In the genomic region with DNA sequence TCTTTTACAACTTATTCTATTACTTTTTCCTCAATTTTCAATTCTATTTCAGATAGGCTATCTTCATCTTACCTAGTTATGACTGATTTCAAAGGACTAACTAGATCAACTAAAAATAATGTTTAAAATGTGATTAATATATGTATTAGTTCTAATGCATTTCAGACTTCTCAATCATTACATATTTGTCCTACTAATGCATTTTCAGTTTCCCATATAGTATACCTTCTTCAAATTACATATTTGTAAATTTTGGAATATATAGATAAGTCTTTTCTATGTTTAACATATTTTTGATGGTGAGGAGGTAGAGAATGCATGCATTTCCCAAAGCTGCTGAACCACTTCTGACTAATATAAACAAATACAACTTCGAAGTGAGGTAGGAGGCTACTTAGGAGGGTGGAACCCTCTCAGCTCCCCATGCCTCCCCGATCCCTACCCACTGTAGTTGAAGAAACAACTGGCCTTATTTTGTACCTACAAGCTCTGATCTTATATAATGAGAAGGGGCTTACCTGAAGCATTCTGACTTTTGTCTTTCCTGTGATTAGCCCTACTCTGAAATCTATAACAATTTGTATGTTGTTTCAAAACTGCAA, we compare ENCODE assay signal across 8 cellular contexts. TPM values are rescaled to one million over a fixed set of nuclear protein-coding genes. Genes with fewer than 3 reads are reported as not detected.
A peak's percentile ranks its signal among the peaks of the same experiment; 100 is the strongest.
DNase-seq lines count a peak whose midpoint lies in the region; ATAC-seq and TF ChIP-seq lines count a peak whose summit lies in the region.

No MANE protein-coding gene starts in this region.

- H3K4me1 Mint-ChIP-seq in HFFc6 (ENCODE audit: low read depth) (peaks cover 51% of the 10 kb centered on the region), brain (peaks cover 59% of the 10 kb centered on the region)
- peaks cover 21 to 51% (median 43%) of the 10 kb centered on the region in 4 donors for H3K4me1 Mint-ChIP-seq in naive thymus-derived CD8-positive, alpha-beta T cell

- H3K9me3 Mint-ChIP-seq in HFFc6: no peaks in the 10 kb centered on the region
- no peaks in the 10 kb centered on the region for H3K9me3 Mint-ChIP-seq in brain
- no peaks in the 10 kb centered on the region for H3K9me3 Mint-ChIP-seq in naive thymus-derived CD8-positive, alpha-beta T cell

- H3K27me3 Mint-ChIP-seq in HFFc6 (ENCODE audit: insufficient read depth) (no peaks in the 10 kb centered on the region; the same call in 1 of the 2 replicates), brain (peaks cover 15% of the 10 kb centered on the region)
- no peaks in the 10 kb centered on the region for H3K27me3 Mint-ChIP-seq in naive thymus-derived CD8-positive, alpha-beta T cell

- H3K4me3 Mint-ChIP-seq in HFFc6 (peak overlapping the region; percentile 96), brain (peak overlapping the region; percentile 96 to 100 (median 100))
- peak overlapping the region; percentile 90 to 99 (median 98) for H3K4me3 Mint-ChIP-seq in naive thymus-derived CD8-positive, alpha-beta T cell

- no peaks in the 10 kb centered on the region; the same call in 1 of the 2 replicates for H3K36me3 Mint-ChIP-seq in HFFc6 (ENCODE audit: low read depth)
- H3K36me3 Mint-ChIP-seq in brain: peaks cover 10% of the 10 kb centered on the region
- H3K36me3 Mint-ChIP-seq in naive thymus-derived CD8-positive, alpha-beta T cell: peaks cover 3 to 15% (median 4%) of the 10 kb centered on the region in 3 donors

- H3K27ac Mint-ChIP-seq in HFFc6: peak overlapping the region; percentile 95
- H3K27ac Mint-ChIP-seq in brain: peak overlapping the region in 4 of 5 experiments; percentile 26 to 99 (median 98)
- peak overlapping the region; percentile 94 to 99 (median 98) for H3K27ac Mint-ChIP-seq in naive thymus-derived CD8-positive, alpha-beta T cell

- TF ChIP-seq CTCF in BE2C (IDR thresholded peaks at IDR 0.05; ENCODE audit: low read depth, low read length) (no peak), HFFc6 (IDR thresholded peaks at IDR 0.05) (no peak), brain (conservative IDR thresholded peaks at IDR 0.05) (no peak)

- no peaks in the 10 kb centered on the region for H3K9me3 ChIP-seq in BE2C

- H3K4me3 ChIP-seq in BE2C (ENCODE audit: low read depth, low read length): peak overlapping the region; percentile 79

- no peaks in the 10 kb centered on the region for H3K4me1 ChIP-seq in BE2C

- no peak for DNase-seq in BE2C
- peak; percentile 6 for DNase-seq in HFFc6
- peak in 1 of 10 donors; percentile 7 for DNase-seq in naive thymus-derived CD8-positive, alpha-beta T cell
- DNase-seq in DMS 273 (lab: John Stamatoyannopoulos, UW; ENCODE audit: unreplicated experiment): no peak

- no peaks in the 10 kb centered on the region for H3K36me3 ChIP-seq in BE2C

- no peak for ATAC-seq in naive thymus-derived CD8-positive, alpha-beta T cell
- ATAC-seq in GM18520 (IDR thresholded peaks at IDR 0.05; ENCODE audit: unreplicated experiment): no peak
- ATAC-seq in GM18870 (IDR thresholded peaks at IDR 0.05; ENCODE audit: unreplicated experiment): no peak
- no peak for ATAC-seq in HG03139 (IDR thresholded peaks at IDR 0.05; ENCODE audit: unreplicated experiment)

- H3K27me3 ChIP-seq in BE2C: no peaks in the 10 kb centered on the region

- POLR2A ChIA-PET in naive thymus-derived CD8-positive, alpha-beta T cell (lab: Charles Lee): interaction anchor here (4.0 kb wide), 1 partner anchor 109 kb away, joined by 25 read pairs; a partner anchor contains a TSS

RNA-seq across cellular contexts. Expression of a gene that starts 1.7 kb away (rescaled TPM):
- polyA plus RNA-seq in BE2C (2012; ENCODE audit: insufficient read depth, insufficient read length, low read depth): 9.2 TPM
- total RNA-seq in HFFc6 (2021; fragmentation: NEBNext Ultra II Directional; extraction: Animal tissue kit (Norgen Biotek cat#: 25700)): 10 to 100 TPM; 12.7 to 21.1 (median 14.7) TPM
- 9.3 TPM for polyA plus RNA-seq in brain (ENCODE audit: insufficient read depth, low read depth, low replicate concordance)
- total RNA-seq in naive thymus-derived CD8-positive, alpha-beta T cell: 10 to 100 TPM; 20.9 to 26.8 TPM
- polyA plus RNA-seq in naive thymus-derived CD8-positive, alpha-beta T cell: 10 to 100 TPM; 10.8 to 17.4 (median 14.1) TPM

RNA-seq across cellular contexts. Expression of a gene that starts 2.0 kb away (rescaled TPM):
- 1.3 TPM for polyA plus RNA-seq in BE2C (2012; ENCODE audit: insufficient read depth, insufficient read length, low read depth)
- 1 to 10 TPM; 1.7 to 2.5 (median 2.1) TPM for total RNA-seq in HFFc6 (2021; fragmentation: NEBNext Ultra II Directional; extraction: Animal tissue kit (Norgen Biotek cat#: 25700))
- polyA plus RNA-seq in brain (ENCODE audit: insufficient read depth, low read depth, low replicate concordance): 1.4 TPM
- total RNA-seq in naive thymus-derived CD8-positive, alpha-beta T cell: 10 to 100 TPM in 1 of 2 experiments, 1 to 10 TPM in 1; 9.5 to 10.4 TPM
- polyA plus RNA-seq in naive thymus-derived CD8-positive, alpha-beta T cell: 1 to 10 TPM; 3.3 to 6.5 (median 4.2) TPM
